21 cellular contexts compared by ENCODE assay signal in the genomic region with DNA sequence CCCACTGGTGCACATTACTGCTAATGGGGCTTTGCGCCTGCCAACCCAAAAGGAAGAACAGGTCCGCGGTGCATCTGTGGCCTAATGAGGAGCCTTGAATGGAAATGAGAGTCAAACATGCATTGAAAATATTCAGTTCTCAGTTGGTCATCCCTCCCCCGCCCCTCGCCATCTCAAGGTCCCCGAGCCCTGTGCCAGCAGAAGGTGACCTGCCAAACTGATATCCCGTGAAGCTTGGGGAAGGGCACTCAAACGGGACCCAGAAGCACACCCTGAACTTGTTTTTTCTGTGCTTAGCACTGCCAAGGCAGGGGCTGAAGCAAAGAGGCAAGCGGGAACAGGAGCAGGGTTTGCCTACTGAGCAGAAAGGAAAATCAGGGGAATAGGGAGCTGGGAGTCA.
DNase-seq lines count a peak whose midpoint lies in the region; ATAC-seq and TF ChIP-seq lines count a peak whose summit lies in the region.
"Had no signal": no experiment of that assay in that cellular context is flagged by ENCODE, and none has a peak within 500 bp of the region (broad histone marks: within the 10 kb centered on the region; RNA-seq: fewer than 3 reads in every experiment).

No MANE protein-coding gene starts in this region.

- H3K27me3 ChIP-seq in CD8-positive, alpha-beta T cell (ENCODE audit: insufficient read depth, low read length) = no peaks in the 10 kb centered on the region
- H3K27me3 ChIP-seq: SJSA1 had no signal

- H3K4me1 Mint-ChIP-seq in progenitor cell of endocrine pancreas (ENCODE audit: low read depth) (peaks cover 12% of the 10 kb centered on the region), WTC11 (peaks cover 14% of the 10 kb centered on the region)
- H3K4me1 Mint-ChIP-seq in CD8-positive, alpha-beta T cell (ENCODE audit: low read depth) = no peaks in the 10 kb centered on the region
- H3K4me1 Mint-ChIP-seq: CD4-positive, CD25-positive, alpha-beta regulatory T cell had no signal

- H3K9me3 Mint-ChIP-seq in progenitor cell of endocrine pancreas (ENCODE audit: low read depth) = peaks cover 7% of the 10 kb centered on the region
- H3K9me3 Mint-ChIP-seq in CD8-positive, alpha-beta T cell = peaks cover 9% of the 10 kb centered on the region
- peaks cover 15% of the 10 kb centered on the region for H3K9me3 Mint-ChIP-seq in WTC11

- no peaks in the 10 kb centered on the region for H3K9me3 ChIP-seq in CD8-positive, alpha-beta T cell (ENCODE audit: low read length)

- H3K4me3 Mint-ChIP-seq in progenitor cell of endocrine pancreas (ENCODE audit: low read depth) (no peak overlapping the region), WTC11 (no peak overlapping the region)
- no peak overlapping the region for H3K4me3 Mint-ChIP-seq in CD8-positive, alpha-beta T cell
- H3K4me3 Mint-ChIP-seq: CD4-positive, CD25-positive, alpha-beta regulatory T cell had no signal

- H3K36me3 ChIP-seq in CD8-positive, alpha-beta T cell (ENCODE audit: insufficient read depth, low read length) = no peaks in the 10 kb centered on the region
- H3K36me3 ChIP-seq: SJSA1 had no signal

- DNase-seq in anterior cingulate cortex (lab: John Stamatoyannopoulos, UW) (peak in 43 of 58 donors; percentile 14 to 93 (median 62)), midbrain (lab: John Stamatoyannopoulos, UW) (peak; percentile 32), progenitor cell of endocrine pancreas (ENCODE audit: low spot score, unreplicated experiment) (no peak), GM19238 (ENCODE audit: insufficient read length, low spot score) (no peak), WTC11 (ENCODE audit: low spot score) (no peak)
- DNase-seq in CD8-positive, alpha-beta T cell = no peak
- DNase-seq: Caco-2; CD4-positive, CD25-positive, alpha-beta regulatory T cell; DMS 273 treated with DMSO at 0.1 percent for 48 hours; DMS79 treated with DMSO at 0.1 percent for 48 hours; HCEC 1CT; IMR-90; NCI-H1092 treated with DMSO at 0.1 percent for 48 hours; NCI-H2029 treated with DMSO at 0.1 percent for 48 hours; NCI-H446 treated with DMSO at 0.1 percent for 48 hours; NCI-H526 treated with DMSO at 0.1 percent for 48 hours; OCI-M1 had no signal

- CTCF ChIA-PET in CD8-positive, alpha-beta T cell (lab: Charles Lee) = interaction anchor here (1.3 to 3.5 kb wide), 2 partner anchors 14 to 267 kb away, joined by 3 to 30 read pairs; no protein-coding TSS in a partner anchor
- CTCF ChIA-PET in WTC11 (lab: Charles Lee) = interaction anchor here (0.7 to 2.0 kb wide), 5 partner anchors 13 to 68 kb away, joined by 3 to 6 read pairs (median 5); no protein-coding TSS in a partner anchor

- no peak overlapping the region for H3K27ac ChIP-seq in CD8-positive, alpha-beta T cell (ENCODE audit: low read depth, low read length)
- H3K27ac ChIP-seq: KMS-11, SJSA1 had no signal

- TF ChIP-seq CTCF in progenitor cell of endocrine pancreas (IDR thresholded peaks at IDR 0.05; ENCODE audit: unreplicated experiment) = no peak
- TF ChIP-seq CTCF in CD8-positive, alpha-beta T cell (IDR thresholded peaks at IDR 0.05) = no peak
- no peak for TF ChIP-seq CTCF in WTC11 (IDR thresholded peaks at IDR 0.05)

- H3K4me3 ChIP-seq in CD8-positive, alpha-beta T cell (ENCODE audit: low read depth, low read length) = no peak overlapping the region
- H3K4me3 ChIP-seq: SJSA1 had no signal

- H3K27ac Mint-ChIP-seq in progenitor cell of endocrine pancreas (peak overlapping the region; percentile 4), WTC11 (no peak overlapping the region)
- H3K27ac Mint-ChIP-seq in CD8-positive, alpha-beta T cell = no peak overlapping the region
- H3K27ac Mint-ChIP-seq: CD4-positive, CD25-positive, alpha-beta regulatory T cell had no signal

- intact Hi-C loops in CD8-positive, alpha-beta T cell (cut with DNase I, micrococcal nuclease) = no loop called here

- H3K4me1 ChIP-seq in CD8-positive, alpha-beta T cell (ENCODE audit: insufficient read depth, low read length) = no peaks in the 10 kb centered on the region
- H3K4me1 ChIP-seq: Caco-2, SJSA1 had no signal

- ATAC-seq in GM19324 (IDR thresholded peaks at IDR 0.05; ENCODE audit: low FRiP score, unreplicated experiment) (no peak), WTC11 (no peak; the same call in 1 of the 2 replicates)
- no peak for ATAC-seq in CD8-positive, alpha-beta T cell
- ATAC-seq: Right ventricle myocardium inferior had no signal

- H3K36me3 Mint-ChIP-seq in progenitor cell of endocrine pancreas (ENCODE audit: insufficient read depth) (no peaks in the 10 kb centered on the region), WTC11 (peaks cover 11% of the 10 kb centered on the region)
- no peaks in the 10 kb centered on the region for H3K36me3 Mint-ChIP-seq in CD8-positive, alpha-beta T cell
- H3K36me3 Mint-ChIP-seq: CD4-positive, CD25-positive, alpha-beta regulatory T cell had no signal

- H3K27me3 Mint-ChIP-seq in progenitor cell of endocrine pancreas = peaks cover 11% of the 10 kb centered on the region
- no peaks in the 10 kb centered on the region for H3K27me3 Mint-ChIP-seq in CD8-positive, alpha-beta T cell (ENCODE audit: low read depth)
- no peaks in the 10 kb centered on the region for H3K27me3 Mint-ChIP-seq in WTC11 (ENCODE audit: low read depth)

- POLR2A ChIA-PET in CD8-positive, alpha-beta T cell (lab: Charles Lee) = no interaction called here
- POLR2A ChIA-PET in WTC11 (lab: Charles Lee) = interaction anchor here (0.6 kb wide), 1 partner anchor 126 kb away, joined by 3 read pairs; no protein-coding TSS in a partner anchor

TF ChIP-seq in WTC11, 78 proteins besides CTCF, POLR2A, EP300 and RAD21 (continues in another document):
- TF ChIP-seq ZBTB21 (CRISPR knock-in tag; IDR thresholded peaks at IDR 0.05; ENCODE audit: borderline replicate concordance) = no peak
- no peak for TF ChIP-seq ZNF263 (CRISPR knock-in tag; IDR thresholded peaks at IDR 0.05; ENCODE audit: low read depth)
- TF ChIP-seq NR3C1 (CRISPR knock-in tag; conservative IDR thresholded peaks at IDR 0.05; ENCODE audit: low read depth) = no peak
- no peak for TF ChIP-seq CBFB (CRISPR knock-in tag; IDR thresholded peaks at IDR 0.05; ENCODE audit: low read depth)
- TF ChIP-seq ZNF281 (CRISPR knock-in tag; IDR thresholded peaks at IDR 0.05) = no peak
- no peak for TF ChIP-seq KAT7 (CRISPR knock-in tag; IDR thresholded peaks at IDR 0.05; ENCODE audit: borderline replicate concordance)
- TF ChIP-seq, protein P1, sequence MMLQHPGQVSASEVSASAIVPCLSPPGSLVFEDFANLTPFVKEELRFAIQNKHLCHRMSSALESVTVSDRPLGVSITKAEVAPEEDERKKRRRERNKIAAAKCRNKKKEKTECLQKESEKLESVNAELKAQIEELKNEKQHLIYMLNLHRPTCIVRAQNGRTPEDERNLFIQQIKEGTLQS (CRISPR knock-in tag; conservative IDR thresholded peaks at IDR 0.05) = no peak
- TF ChIP-seq, protein P2, sequence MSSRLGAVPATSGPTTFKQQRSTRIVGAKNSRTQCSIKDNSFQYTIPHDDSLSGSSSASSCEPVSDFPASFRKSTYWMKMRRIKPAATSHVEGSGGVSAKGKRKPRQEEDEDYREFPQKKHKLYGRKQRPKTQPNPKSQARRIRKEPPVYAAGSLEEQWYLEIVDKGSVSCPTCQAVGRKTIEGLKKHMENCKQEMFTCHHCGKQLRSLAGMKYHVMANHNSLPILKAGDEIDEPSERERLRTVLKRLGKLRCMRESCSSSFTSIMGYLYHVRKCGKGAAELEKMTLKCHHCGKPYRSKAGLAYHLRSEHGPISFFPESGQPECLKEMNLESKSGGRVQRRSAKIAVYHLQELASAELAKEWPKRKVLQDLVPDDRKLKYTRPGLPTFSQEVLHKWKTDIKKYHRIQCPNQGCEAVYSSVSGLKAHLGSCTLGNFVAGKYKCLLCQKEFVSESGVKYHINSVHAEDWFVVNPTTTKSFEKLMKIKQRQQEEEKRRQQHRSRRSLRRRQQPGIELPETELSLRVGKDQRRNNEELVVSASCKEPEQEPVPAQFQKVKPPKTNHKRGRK (CRISPR knock-in tag; IDR thresholded peaks at IDR 0.05; ENCODE audit: borderline replicate concordance) = no peak
- no peak for TF ChIP-seq TEAD1 (CRISPR knock-in tag; IDR thresholded peaks at IDR 0.05)
- TF ChIP-seq, protein P3, sequence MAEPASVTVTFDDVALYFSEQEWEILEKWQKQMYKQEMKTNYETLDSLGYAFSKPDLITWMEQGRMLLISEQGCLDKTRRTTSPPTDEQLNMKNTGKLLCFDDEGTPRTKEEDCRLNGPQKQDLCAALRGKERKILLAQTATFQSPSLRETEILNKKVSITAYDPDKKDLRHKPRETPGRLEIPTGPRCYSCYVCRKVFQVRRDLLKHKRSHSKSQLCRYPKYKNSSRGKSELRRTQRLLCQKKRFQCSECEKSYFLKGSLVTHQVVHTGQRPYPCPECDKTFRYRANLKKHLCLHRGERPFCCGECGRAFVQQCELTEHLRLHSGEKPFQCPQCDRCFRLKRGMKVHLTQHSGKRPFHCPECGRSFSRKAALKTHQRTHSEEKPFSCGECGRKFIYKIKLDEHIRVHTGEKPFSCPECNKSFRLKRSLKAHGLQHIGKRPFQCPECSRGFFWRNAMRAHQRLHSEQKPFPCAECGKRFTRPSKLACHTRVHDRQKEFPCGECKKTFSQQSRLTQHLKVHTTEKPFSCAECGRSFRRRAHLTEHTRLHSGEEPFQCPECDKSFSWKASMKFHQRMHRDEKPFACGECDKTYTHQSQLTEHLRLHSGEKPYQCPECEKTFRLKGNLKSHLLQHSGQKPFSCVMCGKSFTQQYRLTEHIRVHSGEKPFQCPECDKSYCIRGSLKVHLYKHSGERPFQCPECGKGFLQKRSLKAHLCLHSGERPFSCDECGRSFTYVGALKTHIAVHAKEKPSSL (CRISPR knock-in tag; conservative IDR thresholded peaks at IDR 0.05) = no peak
- no peak for TF ChIP-seq ETV6 (CRISPR knock-in tag; IDR thresholded peaks at IDR 0.05)

Comparison
In these comparisons a context has a peak if more than half of its experiments do, and no peak if none do; other contexts are left out.
1. DNase-seq: peak in anterior cingulate cortex (43 of 58) and midbrain (single experiment); none in progenitor cell of endocrine pancreas (single experiment), CD8-positive, alpha-beta T cell (0 of 7), GM19238 (single experiment) and WTC11 (single experiment).